14 cellular contexts compared by ENCODE assay signal in the genomic region with DNA sequence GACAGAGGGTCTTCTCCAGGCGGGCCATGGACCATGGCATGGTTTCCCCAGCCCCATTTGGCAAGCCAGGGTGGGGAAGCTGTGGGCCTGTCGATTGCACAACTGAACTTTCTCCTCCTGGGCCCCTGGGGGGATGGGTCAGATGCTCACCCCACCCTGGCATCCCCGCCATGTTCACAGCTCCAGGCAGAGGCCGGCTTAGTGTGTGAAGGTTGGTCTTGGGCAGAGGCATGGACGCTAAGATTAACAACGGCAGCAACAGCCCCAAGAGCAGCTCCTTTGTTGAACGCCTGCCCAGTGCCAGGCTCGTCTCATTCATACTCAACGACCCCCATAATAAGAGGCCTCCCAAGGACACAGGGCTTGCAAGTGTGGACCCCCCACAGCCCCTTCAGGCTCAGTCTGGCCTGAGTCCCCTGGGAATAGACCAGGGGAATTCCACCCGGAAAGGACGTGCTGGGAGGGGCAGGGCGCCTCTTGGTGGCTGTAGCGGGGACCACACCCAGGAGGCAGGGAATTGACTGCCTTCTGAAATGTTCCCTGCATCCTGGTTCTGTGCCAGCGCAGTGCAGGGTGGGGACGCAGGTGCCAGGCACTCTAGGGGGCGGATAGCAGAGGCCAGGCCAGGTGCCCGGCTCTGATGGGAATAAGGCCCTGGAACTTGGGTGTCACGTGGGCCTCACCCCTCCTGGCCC. TPM values are rescaled to one million over a fixed set of nuclear protein-coding genes. Genes with fewer than 3 reads are reported as not detected.
DNase-seq lines count a peak whose midpoint lies in the region; ATAC-seq, FAIRE-seq and TF ChIP-seq lines count a peak whose summit lies in the region.
"Had no signal": no experiment of that assay in that cellular context is flagged by ENCODE, and none has a peak within 500 bp of the region (broad histone marks: within the 10 kb centered on the region; RNA-seq: fewer than 3 reads in every experiment).

No MANE protein-coding gene starts in this region.

- H3K9me3 ChIP-seq in right atrium auricular region (no peaks in the 10 kb centered on the region), RWPE2 (ENCODE audit: severe bottlenecking) (no peaks in the 10 kb centered on the region), left ventricle myocardium inferior (replicated peaks) (no peaks in the 10 kb centered on the region)

- H3K4me1 ChIP-seq in right atrium auricular region (peaks cover 0 to 49% of the 10 kb centered on the region in 2 donors), RWPE2 (ENCODE audit: insufficient read depth, poor library complexity, severe bottlenecking) (peaks cover 2% of the 10 kb centered on the region), left ventricle myocardium inferior (peaks cover 47% of the 10 kb centered on the region)

- peak; percentile 1 for ATAC-seq in Right ventricle myocardium superior (ENCODE audit: poor library complexity)
- no peak for ATAC-seq in RWPE2 (ENCODE audit: low read depth)
- no peak for ATAC-seq in GM21619 (IDR thresholded peaks at IDR 0.05; ENCODE audit: unreplicated experiment)
- no peak for ATAC-seq in HG02885 (IDR thresholded peaks at IDR 0.05; ENCODE audit: poor library complexity, unreplicated experiment)
- no peak for ATAC-seq in HG02678 (IDR thresholded peaks at IDR 0.05; ENCODE audit: unreplicated experiment)

- H3K27ac ChIP-seq in right atrium auricular region (no peak overlapping the region), RWPE2 (ENCODE audit: poor library complexity, severe bottlenecking) (no peak overlapping the region), left ventricle myocardium inferior (replicated peaks) (no peak overlapping the region)
- H3K27ac ChIP-seq: epithelial cell of prostate had no signal

- H3K27me3 ChIP-seq in right atrium auricular region (no peaks in the 10 kb centered on the region), RWPE2 (ENCODE audit: insufficient read depth, poor library complexity, severe bottlenecking) (no peaks in the 10 kb centered on the region), left ventricle myocardium inferior (ENCODE audit: low read depth) (no peaks in the 10 kb centered on the region)

- no peak overlapping the region for H3K4me3 ChIP-seq in right atrium auricular region
- H3K4me3 ChIP-seq in RWPE2 (ENCODE audit: severe bottlenecking), result no peak overlapping the region
- no peak overlapping the region for H3K4me3 ChIP-seq in left ventricle myocardium inferior

- TF ChIP-seq CTCF in right atrium auricular region (IDR thresholded peaks at IDR 0.05), result peak in 1 of 2 donors; percentile 23
- TF ChIP-seq CTCF in RWPE2 (IDR thresholded peaks at IDR 0.05; ENCODE audit: poor library complexity, severe bottlenecking), result peak; percentile 12
- peak; percentile 42 for TF ChIP-seq CTCF in left ventricle myocardium inferior (IDR thresholded peaks at IDR 0.05; ENCODE audit: borderline replicate concordance)

- intact Hi-C loops in Right ventricle myocardium superior (cut with DNase I), result no loop called here
- intact Hi-C loops in left ventricle myocardium inferior (cut with micrococcal nuclease), result no loop called here

- H3K36me3 ChIP-seq in right atrium auricular region (no peaks in the 10 kb centered on the region), RWPE2 (ENCODE audit: low read depth) (peaks cover 37% of the 10 kb centered on the region), left ventricle myocardium inferior (peaks cover 11% of the 10 kb centered on the region)

- peak; percentile 53 for DNase-seq in Right ventricle myocardium superior
- no peak for DNase-seq in right atrium auricular region (ENCODE audit: low spot score)
- no peak for DNase-seq in RWPE2 (ENCODE audit: low spot score)
- no peak for DNase-seq in left ventricle myocardium inferior
- peak; percentile 25 for DNase-seq in urothelium cell line (ENCODE audit: low spot score)
- DNase-seq: activated effector memory CD4-positive, alpha-beta T cell treated with Interleukin-2 at 50 U/mL for 16 hours; CD4-positive, alpha-beta memory T cell; NCI-H1694; stimulated activated CD4-positive, alpha-beta T cell treated with anti-CD3 and anti-CD28 coated beads, Interleukin-2, amount 100 ng/mL, for 48 hours; T1000 had no signal

- FAIRE-seq in urothelium cell line (lab: Jason Lieb, UNC), result no peak

RNA-seq across cellular contexts. Expression of gene TSPO, which starts 8.3 kb away (rescaled TPM):
- total RNA-seq in Right ventricle myocardium superior (126 TPM), right atrium auricular region (100 to 1,000 TPM; 182 to 241 TPM), left ventricle myocardium inferior (128 TPM)

RNA-seq across cellular contexts. Expression of gene MCAT, which starts 16.4 kb away (rescaled TPM):
- 16.9 TPM for total RNA-seq in Right ventricle myocardium superior
- total RNA-seq in right atrium auricular region, result 10 to 100 TPM; 16.1 to 17.6 TPM
- total RNA-seq in left ventricle myocardium inferior, result 16.4 TPM

RNA-seq across cellular contexts. Expression of gene TTLL12, which starts 27.3 kb away (rescaled TPM):
- total RNA-seq in Right ventricle myocardium superior (11.1 TPM), right atrium auricular region (10 to 100 TPM; 11.4 to 15.1 TPM), left ventricle myocardium inferior (12.6 TPM)

RNA-seq across cellular contexts. Expression of gene BIK, which starts 49.1 kb away (rescaled TPM):
- not detected for total RNA-seq in Right ventricle myocardium superior
- under 1 TPM in 1 of 2 donors, not detected in 1; 0.63 TPM for total RNA-seq in right atrium auricular region
- 0.41 TPM for total RNA-seq in left ventricle myocardium inferior

Comparison
In these comparisons a context has a peak if more than half of its experiments do, and no peak if none do; other contexts are left out.
1. DNase-seq: peak in Right ventricle myocardium superior (single experiment) and urothelium cell line (single experiment); none in right atrium auricular region (single experiment), RWPE2 (single experiment) and left ventricle myocardium inferior (single experiment).